In the genomic region with DNA sequence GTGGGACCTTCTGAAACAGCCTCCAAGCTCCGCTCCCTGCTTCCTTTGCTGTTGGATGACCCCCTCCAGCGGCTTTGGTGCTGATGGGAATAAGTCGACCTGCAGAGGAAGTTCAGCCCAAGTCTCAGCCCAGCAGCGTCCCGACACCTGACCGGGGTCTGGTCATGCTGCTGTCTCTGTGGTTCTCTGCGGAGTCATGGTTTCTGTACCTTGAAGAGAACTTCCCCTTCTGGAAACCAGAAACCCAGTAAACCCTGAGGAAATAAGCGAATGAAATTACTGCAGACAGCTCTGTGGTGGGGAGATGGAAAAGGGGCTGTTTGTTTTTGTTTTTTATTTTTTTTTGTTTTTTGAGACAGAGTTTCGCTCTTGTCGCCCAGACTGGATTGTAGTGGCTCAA, we compare ENCODE assay signal across 14 cellular contexts. TPM values are rescaled to one million over a fixed set of nuclear protein-coding genes. Genes with fewer than 3 reads are reported as not detected.
DNase-seq lines count a peak whose midpoint lies in the region; ATAC-seq and TF ChIP-seq lines count a peak whose summit lies in the region.
"Had no signal": no experiment of that assay in that cellular context is flagged by ENCODE, and none has a peak within 500 bp of the region (broad histone marks: within the 10 kb centered on the region; RNA-seq: fewer than 3 reads in every experiment).

No MANE protein-coding gene starts in this region.

- no peak for TF ChIP-seq CTCF in CD8-positive, alpha-beta T cell (IDR thresholded peaks at IDR 0.05)
- TF ChIP-seq CTCF in A673 (conservative IDR thresholded peaks at IDR 0.05; ENCODE audit: low read depth, low read length), result no peak

- peaks cover 14% of the 10 kb centered on the region for H3K4me1 Mint-ChIP-seq in memory B cell
- H3K4me1 Mint-ChIP-seq in CD8-positive, alpha-beta T cell (ENCODE audit: low read depth), result peaks cover 5% of the 10 kb centered on the region

- H3K9me3 Mint-ChIP-seq in memory B cell, result no peaks in the 10 kb centered on the region
- peaks cover 2% of the 10 kb centered on the region for H3K9me3 Mint-ChIP-seq in CD8-positive, alpha-beta T cell
- H3K9me3 Mint-ChIP-seq: WTC11 had no signal

- no peaks in the 10 kb centered on the region for H3K36me3 ChIP-seq in CD8-positive, alpha-beta T cell (ENCODE audit: insufficient read depth, low read length)
- no peaks in the 10 kb centered on the region for H3K36me3 ChIP-seq in A673 (ENCODE audit: insufficient read depth, low read length, poor library complexity, severe bottlenecking)
- H3K36me3 ChIP-seq: thyroid gland had no signal

- ATAC-seq in GM18867 (IDR thresholded peaks at IDR 0.05; ENCODE audit: unreplicated experiment) (peak; percentile 65), HG02571 (IDR thresholded peaks at IDR 0.05; ENCODE audit: unreplicated experiment) (peak; percentile 48), HG03520 (IDR thresholded peaks at IDR 0.05; ENCODE audit: unreplicated experiment) (peak; percentile 65), memory B cell (ENCODE audit: low read depth) (peak; percentile 81), left cardiac atrium (no peak)
- no peak for ATAC-seq in CD8-positive, alpha-beta T cell
- ATAC-seq: WTC11 had no signal

- peaks cover 4% of the 10 kb centered on the region for H3K4me1 ChIP-seq in CD8-positive, alpha-beta T cell (ENCODE audit: insufficient read depth, low read length)
- H3K4me1 ChIP-seq in A673 (ENCODE audit: insufficient read depth, low read length, poor library complexity, severe bottlenecking), result no peaks in the 10 kb centered on the region

- no peaks in the 10 kb centered on the region for H3K9me3 ChIP-seq in CD8-positive, alpha-beta T cell (ENCODE audit: low read length)
- H3K9me3 ChIP-seq in A673 (ENCODE audit: low read depth, low read length, poor library complexity, severe bottlenecking), result no peaks in the 10 kb centered on the region
- H3K9me3 ChIP-seq: thyroid gland had no signal

- peak overlapping the region; percentile 87 for H3K27ac Mint-ChIP-seq in memory B cell
- H3K27ac Mint-ChIP-seq in CD8-positive, alpha-beta T cell, result no peak overlapping the region
- H3K27ac Mint-ChIP-seq: WTC11 had no signal

- DNase-seq in memory B cell (ENCODE audit: low spot score in 2 of 2), result peak; percentile 49 to 61
- DNase-seq in cerebellum (ENCODE audit: low spot score), result no peak
- no peak for DNase-seq in left cardiac atrium
- DNase-seq in CD8-positive, alpha-beta T cell, result no peak
- DNase-seq in A673 (ENCODE audit: low spot score), result no peak
- DNase-seq: amniotic stem cell, EL, mesendoderm, thyroid gland had no signal

- POLR2A ChIA-PET in CD8-positive, alpha-beta T cell (lab: Charles Lee), result interaction anchor here (0.7 kb wide), 1 partner anchor 12 kb away, joined by 3 read pairs; no protein-coding TSS in a partner anchor
- POLR2A ChIA-PET in A673 (lab: Charles Lee; ENCODE audit: low non-redundant PET), result no interaction called here

- H3K27me3 Mint-ChIP-seq in memory B cell, result no peaks in the 10 kb centered on the region
- H3K27me3 Mint-ChIP-seq in CD8-positive, alpha-beta T cell (ENCODE audit: low read depth), result peaks cover 4% of the 10 kb centered on the region

- CTCF ChIA-PET in CD8-positive, alpha-beta T cell (lab: Charles Lee), result no interaction called here
- CTCF ChIA-PET in A673 (lab: Charles Lee), result no interaction called here

- H3K4me3 ChIP-seq in CD8-positive, alpha-beta T cell (ENCODE audit: low read depth, low read length), result no peak overlapping the region
- no peak overlapping the region for H3K4me3 ChIP-seq in A673 (ENCODE audit: low read depth, low read length, poor library complexity, severe bottlenecking)
- H3K4me3 ChIP-seq: thyroid gland had no signal

- H3K4me3 Mint-ChIP-seq in memory B cell, result peak overlapping the region; percentile 69
- H3K4me3 Mint-ChIP-seq in CD8-positive, alpha-beta T cell, result no peak overlapping the region
- H3K4me3 Mint-ChIP-seq: WTC11 had no signal

- peaks cover 2% of the 10 kb centered on the region for H3K36me3 Mint-ChIP-seq in memory B cell
- H3K36me3 Mint-ChIP-seq in CD8-positive, alpha-beta T cell, result peaks cover 1% of the 10 kb centered on the region
- H3K36me3 Mint-ChIP-seq: WTC11 had no signal

- H3K27ac ChIP-seq in CD8-positive, alpha-beta T cell (ENCODE audit: low read depth, low read length), result no peak overlapping the region
- H3K27ac ChIP-seq in A673 (ENCODE audit: low read depth, low read length, poor library complexity, severe bottlenecking), result no peak overlapping the region
- H3K27ac ChIP-seq: thyroid gland had no signal

- no TSS peak for BruUV-seq in A673 (replicated peaks; lab: Mats Ljungman, UMichigan)

- intact Hi-C loops in left cardiac atrium (cut with DNase I), result no loop called here
- intact Hi-C loops in CD8-positive, alpha-beta T cell (cut with DNase I, micrococcal nuclease), result no loop called here
- intact Hi-C loops in A673 (cut with micrococcal nuclease; ENCODE audit: unreplicated experiment), result no loop called here

- H3K27me3 ChIP-seq in CD8-positive, alpha-beta T cell (ENCODE audit: insufficient read depth, low read length), result no peaks in the 10 kb centered on the region
- H3K27me3 ChIP-seq in A673 (replicated peaks; ENCODE audit: insufficient read depth, low read depth, low read length, poor library complexity), result no peaks in the 10 kb centered on the region
- H3K27me3 ChIP-seq: thyroid gland had no signal

RNA-seq across cellular contexts. Expression of gene ZNF12, which starts 18.3 kb away (rescaled TPM):
- total RNA-seq in cerebellum, result 28.4 TPM
- total RNA-seq in left cardiac atrium, result 10 to 100 TPM; 13.6 to 25.5 TPM
- 10 to 100 TPM; 19.5 to 23.1 TPM for total RNA-seq in CD8-positive, alpha-beta T cell
- 18.1 and 18.8 TPM in 2 replicates for total RNA-seq in A673 (2021)

RNA-seq across cellular contexts. Expression of gene RSPH10B2, which starts 28.9 kb away (rescaled TPM):
- total RNA-seq in cerebellum, result 0.64 TPM
- total RNA-seq in left cardiac atrium, result not detected
- under 1 TPM in 1 of 2 experiments, not detected in 1; 0.33 TPM for total RNA-seq in CD8-positive, alpha-beta T cell
- 0.34 and 0.44 TPM in 2 replicates for total RNA-seq in A673 (2021)
- total RNA-seq: HT1080 had no signal

Comparison
In these comparisons a context has a peak if more than half of its experiments do, and no peak if none do; other contexts are left out.
1. ATAC-seq: peak in GM18867 (single experiment), HG02571 (single experiment), HG03520 (single experiment) and memory B cell (single experiment); none in left cardiac atrium (0 of 2) and CD8-positive, alpha-beta T cell (single experiment).
2. DNase-seq: peak in memory B cell (2 of 2); none in cerebellum (single experiment), left cardiac atrium (single experiment), CD8-positive, alpha-beta T cell (0 of 7) and A673 (single experiment).